Comparison of ENCODE assay signal across 8 cellular contexts in genomic region chr18:63422087-63422861, GRCh38. TPM values are rescaled to one million over a fixed set of nuclear protein-coding genes. Genes with fewer than 3 reads are reported as not detected.
DNase-seq lines count a peak whose midpoint lies in the region; ATAC-seq, FAIRE-seq and TF ChIP-seq lines count a peak whose summit lies in the region.

VPS4B (minus strand) TSS chr18:63422476; CDS start chr18:63422259, 217 bp downstream.

- peaks cover 35% of the 10 kb centered on the region for H3K79me2 ChIP-seq in parathyroid adenoma

- peaks cover 27 to 35% (median 35%) of the 10 kb centered on the region in 3 donors for H3K4me1 Mint-ChIP-seq in T-cell

- 0 to 1% (median 0%) methylated on average over 57 to 58 of the region's 58 CpGs for WGBS in adipose tissue, 3 donors
- 1% methylated on average over 41 to 52 of the region's 58 CpGs for WGBS in tibial nerve, 2 donors

- H3K27ac ChIP-seq in adipose tissue (ENCODE audit: low read depth, low read length), result peak within 1 kb of the TSS; percentile 29
- peak within 1 kb of the TSS; percentile 97 for H3K27ac ChIP-seq in cardiac muscle cell
- H3K27ac ChIP-seq in parathyroid adenoma, result peak within 1 kb of the TSS; percentile 85
- H3K27ac ChIP-seq in tibial nerve, result peak within 1 kb of the TSS; percentile 88 to 99 (median 94)

- H3K9me3 Mint-ChIP-seq in T-cell, result no peaks in the 10 kb centered on the region

- H3K4me1 ChIP-seq in cardiac muscle cell (ENCODE audit: low read depth) (no peaks in the 10 kb centered on the region), parathyroid adenoma (peaks cover 7% of the 10 kb centered on the region), tibial nerve (peaks cover 0 to 49% (median 10%) of the 10 kb centered on the region in 4 donors)

- CTCF ChIA-PET in T-cell (lab: Charles Lee), result interaction anchor here (0.5 to 1.0 kb wide), 3 partner anchors 16 to 33 kb away, joined by 3 to 7 read pairs (median 5); no protein-coding TSS in a partner anchor

- DNase-seq in GM12891 (ENCODE audit: insufficient read length, low spot score) (peak; percentile 89), NCI-H1436 treated with DMSO at 0.1 percent for 48 hours (lab: John Stamatoyannopoulos, UW) (peak; percentile 94), T-cell (peak; percentile 98 to 100 (median 99)), cardiac muscle cell (ENCODE audit: low read depth in 1 of 2, low spot score in 1 of 2) (peak; percentile 99 to 100), tibial nerve (ENCODE audit: low spot score in 2 of 2) (peak; percentile 98 to 99)

- ATAC-seq in HG02840 (IDR thresholded peaks at IDR 0.05; ENCODE audit: low FRiP score, unreplicated experiment), result peak; percentile 97
- ATAC-seq in T-cell (replicated peaks in 1 of 4), result peak; percentile 95 to 97 (median 96)

- peak; percentile 94 to 95 for TF ChIP-seq EP300 in tibial nerve (IDR thresholded peaks at IDR 0.05)

- H3K36me3 Mint-ChIP-seq in T-cell, result peaks cover 9% of the 10 kb centered on the region

- H3K4me3 ChIP-seq in cardiac muscle cell, result peak within 1 kb of the TSS; percentile 72
- H3K4me3 ChIP-seq in parathyroid adenoma (ENCODE audit: low read depth, low read length), result peak within 1 kb of the TSS; percentile 94
- H3K4me3 ChIP-seq in tibial nerve, result peak within 1 kb of the TSS; percentile 69 to 93 (median 89)

- H3K9me3 ChIP-seq in cardiac muscle cell (ENCODE audit: low read depth) (no peaks in the 10 kb centered on the region), parathyroid adenoma (ENCODE audit: control insufficient read depth, low read length) (no peaks in the 10 kb centered on the region), tibial nerve (no peaks in the 10 kb centered on the region)

- no peaks in the 10 kb centered on the region for H3K36me3 ChIP-seq in cardiac muscle cell
- H3K36me3 ChIP-seq in parathyroid adenoma (ENCODE audit: control insufficient read depth, insufficient read depth, low read length), result no peaks in the 10 kb centered on the region
- peaks cover 0 to 29% (median 0%) of the 10 kb centered on the region in 3 donors for H3K36me3 ChIP-seq in tibial nerve

- H3K27me3 Mint-ChIP-seq in T-cell, result peaks cover 0 to 7% of the 10 kb centered on the region in 2 donors

- TF ChIP-seq CTCF in cardiac muscle cell (IDR thresholded peaks at IDR 0.05; ENCODE audit: low read depth, low read length) (no peak), parathyroid adenoma (IDR thresholded peaks at IDR 0.05) (peak; percentile 15), tibial nerve (IDR thresholded peaks at IDR 0.05) (peak in 2 of 5 experiments; percentile 41 to 62)

- FAIRE-seq in GM12891 (lab: Jason Lieb, UNC), result peak; percentile 99

- no peaks in the 10 kb centered on the region for H3K27me3 ChIP-seq in cardiac muscle cell
- no peaks in the 10 kb centered on the region for H3K27me3 ChIP-seq in parathyroid adenoma (ENCODE audit: control insufficient read depth, insufficient read depth, low read length)
- H3K27me3 ChIP-seq in tibial nerve, result no peaks in the 10 kb centered on the region

- H2AFZ ChIP-seq in parathyroid adenoma, result peak within 1 kb of the TSS; percentile 92

- H3K9ac ChIP-seq in parathyroid adenoma, result peak within 1 kb of the TSS; percentile 39

- POLR2A ChIA-PET in T-cell (lab: Charles Lee), result interaction anchor here (0.6 to 1.2 kb wide), 5 partner anchors 11 to 1071 kb away, joined by 3 to 5 read pairs (median 4); no protein-coding TSS in a partner anchor

- TF ChIP-seq POLR2A in GM12891 (IDR thresholded peaks at IDR 0.05; ENCODE audit: low read depth, low read length) (peak; percentile 93), tibial nerve (IDR thresholded peaks at IDR 0.05) (peak; percentile 74 to 89)

- H3K4me3 Mint-ChIP-seq in T-cell, result peak within 1 kb of the TSS; percentile 94 to 100 (median 96)

- peak within 1 kb of the TSS; percentile 92 to 99 for H3K27ac Mint-ChIP-seq in T-cell

- H3K4me2 ChIP-seq in parathyroid adenoma (ENCODE audit: low read length), result peak within 1 kb of the TSS; percentile 100

TF ChIP-seq in GM12891, 5 proteins besides CTCF, POLR2A, EP300 and RAD21:
- peak; percentile 75 for TF ChIP-seq TAF1 (IDR thresholded peaks at IDR 0.05; ENCODE audit: low read depth, low read length)
- TF ChIP-seq POU2F2 (IDR thresholded peaks at IDR 0.05; ENCODE audit: low read depth, low read length), result peak; percentile 81
- TF ChIP-seq PAX5 (IDR thresholded peaks at IDR 0.05; ENCODE audit: insufficient read depth, low read length, severe bottlenecking), result peak; percentile 14
- TF ChIP-seq POLR2AphosphoS5 (IDR thresholded peaks at IDR 0.05; ENCODE audit: low read depth, low read length), result peak; percentile 92
- TF ChIP-seq SPI1 (IDR thresholded peaks at IDR 0.05; ENCODE audit: low read depth, low read length), result peak; percentile 32; the same call in 1 of the 2 replicates

RNA-seq across cellular contexts. Expression of gene VPS4B, which starts in this region (rescaled TPM):
- 12.3 TPM for polyA plus RNA-seq in GM12891 (2012; ENCODE audit: low read depth, missing spikeins)
- total RNA-seq in T-cell (10 to 100 TPM; 64.2 to 88.7 (median 77.6) TPM), cardiac muscle cell (9.1 and 14.3 TPM in 2 replicates), tibial nerve (10 to 100 TPM; 33.4 to 43.2 (median 36.2) TPM)
- polyA plus RNA-seq in adipose tissue (10 to 100 TPM; 10.8 to 23.6 (median 17.5) TPM), cardiac muscle cell (14.6 and 15.5 TPM in 2 replicates)

Comparison
In these comparisons a context has a peak if more than half of its experiments do, and no peak if none do; other contexts are left out.
1. Peak in every context shown above with its lines: DNase-seq, ATAC-seq, H3K4me3 ChIP-seq and H3K27ac ChIP-seq.
2. H3K27ac ChIP-seq: peak in every context shown above with its lines; median percentile 97 in cardiac muscle cell; 94 in tibial nerve; 85 in parathyroid adenoma; 29 in adipose tissue.